ENCODE assay signal across 8 cellular contexts in the genomic region with DNA sequence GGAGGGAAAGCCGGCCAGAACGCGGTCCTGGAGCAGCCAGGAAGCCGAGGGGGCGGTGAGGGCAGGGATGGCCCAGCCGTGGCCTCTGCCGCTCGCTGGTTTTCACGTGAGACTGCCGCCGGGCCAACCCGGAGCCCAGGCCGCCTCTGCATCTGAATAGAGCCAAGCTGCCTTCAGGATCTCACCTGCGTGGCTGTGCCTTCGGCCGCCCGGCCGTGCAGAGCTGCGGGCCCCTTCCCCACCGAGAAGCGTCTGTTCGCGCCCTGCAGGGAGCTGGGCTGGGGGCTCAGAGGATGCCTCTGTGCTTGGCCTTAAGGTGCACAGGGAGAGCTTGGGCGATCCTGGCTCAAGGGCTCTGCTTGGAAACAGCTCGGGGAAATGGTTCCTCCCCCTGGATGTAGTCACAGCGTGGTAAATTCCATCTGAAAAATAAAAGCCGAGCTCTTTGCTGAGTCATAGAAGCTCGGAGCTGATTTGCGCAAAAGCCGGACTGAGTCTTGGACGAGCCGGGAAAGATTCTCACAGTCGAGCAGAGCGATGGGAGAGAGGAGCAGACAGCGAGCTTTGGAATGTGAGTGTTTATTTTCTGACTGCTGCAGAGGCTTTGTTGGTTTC. TPM values are rescaled to one million over a fixed set of nuclear protein-coding genes. Genes with fewer than 3 reads are reported as not detected.
DNase-seq lines count a peak whose midpoint lies in the region; ATAC-seq and TF ChIP-seq lines count a peak whose summit lies in the region.

A gene (plus strand): TSS at position 456 of the 615 bp plus-strand sequence. CDS start 38,863 bp downstream, outside the sequence.

- DNase-seq in DMS53 treated with DMSO at 0.1 percent for 48 hours (lab: John Stamatoyannopoulos, UW; ENCODE audit: unreplicated experiment) (peak; percentile 63), PC-9 (peak; percentile 66 to 85), lower leg skin (ENCODE audit: low spot score in 2 of 2) (peak; percentile 33 to 84)
- no peak for DNase-seq in effector memory CD8-positive, alpha-beta T cell
- DNase-seq in stimulated activated naive CD8-positive, alpha-beta T cell treated with anti-CD3 and anti-CD28 coated beads, Interleukin-15, amount 100 ng/mL, for 72 hours = no peak
- DNase-seq in NK-92 treated with Interleukin-12 subunit alpha and Interleukin-12 subunit beta, amount 100 ng/mL, for 24 hours (lab: John Stamatoyannopoulos, UW) = no peak
- DNase-seq in central memory CD4-positive, alpha-beta T cell = no peak

- H3F3A ChIP-seq in PC-9 (ENCODE audit: insufficient read depth, low read depth) = peaks cover 8% of the 10 kb centered on the region; the same call in 1 of the 2 replicates

- BruUV-seq in PC-9 (replicated peaks; lab: Mats Ljungman, UMichigan) = no TSS peak

- peak within 1 kb of the TSS; percentile 88 for H3K4me2 ChIP-seq in PC-9

- no peak for TF ChIP-seq POLR2A in lower leg skin (IDR thresholded peaks at IDR 0.05)

- H3K36me3 Mint-ChIP-seq in effector memory CD8-positive, alpha-beta T cell (ENCODE audit: insufficient read depth) = peaks cover 3% of the 10 kb centered on the region

- no peaks in the 10 kb centered on the region for H3K9me3 ChIP-seq in PC-9 (ENCODE audit: insufficient read depth, low read depth)

- POLR2A ChIA-PET in PC-9 (lab: Charles Lee; ENCODE audit: unreplicated experiment) = interaction anchor here (0.6 to 1.4 kb wide), 4 partner anchors 21 to 33 kb away, joined by 3 to 8 read pairs (median 6); no protein-coding TSS in a partner anchor

- H3K4me3 ChIP-seq in PC-9 = peak within 1 kb of the TSS; percentile 77
- H3K4me3 ChIP-seq in lower leg skin (ENCODE audit: low read depth, poor library complexity, severe bottlenecking) = peak within 1 kb of the TSS; percentile 16

- TF ChIP-seq CTCF in PC-9 (conservative IDR thresholded peaks at IDR 0.05) (no peak), lower leg skin (IDR thresholded peaks at IDR 0.05) (no peak)

- peaks cover 0 to 9% of the 10 kb centered on the region in 2 donors for H3K4me1 Mint-ChIP-seq in effector memory CD8-positive, alpha-beta T cell (ENCODE audit: low read depth in 2 of 2)
- H3K4me1 Mint-ChIP-seq in stimulated activated naive CD8-positive, alpha-beta T cell treated with anti-CD3 and anti-CD28 coated beads, Interleukin-15, amount 100 ng/mL, for 72 hours = peaks cover 13% of the 10 kb centered on the region

- peaks cover 28 to 62% of the 10 kb centered on the region in 2 donors for H3K27me3 Mint-ChIP-seq in effector memory CD8-positive, alpha-beta T cell
- peaks cover 68% of the 10 kb centered on the region for H3K27me3 Mint-ChIP-seq in stimulated activated naive CD8-positive, alpha-beta T cell treated with anti-CD3 and anti-CD28 coated beads, Interleukin-15, amount 100 ng/mL, for 72 hours

- H3K27ac Mint-ChIP-seq in effector memory CD8-positive, alpha-beta T cell = no peak within 1 kb of the TSS
- no peak within 1 kb of the TSS for H3K27ac Mint-ChIP-seq in stimulated activated naive CD8-positive, alpha-beta T cell treated with anti-CD3 and anti-CD28 coated beads, Interleukin-15, amount 100 ng/mL, for 72 hours

- CTCF ChIA-PET in PC-9 (lab: Charles Lee) = interaction anchor here (0.5 kb wide), 1 partner anchor 383 kb away, joined by 3 read pairs; no protein-coding TSS in a partner anchor

- 8% methylated on average over 32 to 34 of the region's 35 CpGs for WGBS in lower leg skin, 2 donors

- H3K4me1 ChIP-seq in PC-9 (replicated peaks; ENCODE audit: insufficient read depth) = peaks cover 21% of the 10 kb centered on the region; the same call in 1 of the 2 replicates

- H3K9me2 ChIP-seq in PC-9 (ENCODE audit: insufficient read depth) = no peaks in the 10 kb centered on the region

- H3K4me3 Mint-ChIP-seq in effector memory CD8-positive, alpha-beta T cell = peak within 1 kb of the TSS; percentile 63 to 77
- peak within 1 kb of the TSS; percentile 57 to 75 for H3K4me3 Mint-ChIP-seq in stimulated activated naive CD8-positive, alpha-beta T cell treated with anti-CD3 and anti-CD28 coated beads, Interleukin-15, amount 100 ng/mL, for 72 hours

- peak within 1 kb of the TSS; percentile 77 for H3K27ac ChIP-seq in PC-9

- ATAC-seq in effector memory CD8-positive, alpha-beta T cell (replicated peaks) = no peak
- no peak for ATAC-seq in stimulated activated naive CD8-positive, alpha-beta T cell treated with anti-CD3 and anti-CD28 coated beads, Interleukin-15, amount 100 ng/mL, for 72 hours
- no peak for ATAC-seq in HG03457 (IDR thresholded peaks at IDR 0.05; ENCODE audit: unreplicated experiment)

- no peaks in the 10 kb centered on the region for H3K9me3 Mint-ChIP-seq in effector memory CD8-positive, alpha-beta T cell
- no peaks in the 10 kb centered on the region for H3K9me3 Mint-ChIP-seq in stimulated activated naive CD8-positive, alpha-beta T cell treated with anti-CD3 and anti-CD28 coated beads, Interleukin-15, amount 100 ng/mL, for 72 hours

- H3K79me2 ChIP-seq in PC-9 (ENCODE audit: low read depth) = peaks cover 2% of the 10 kb centered on the region; the same call in 1 of the 2 replicates

- no peaks in the 10 kb centered on the region for H3K27me3 ChIP-seq in PC-9 (ENCODE audit: insufficient read depth, low read depth)

- no peaks in the 10 kb centered on the region for H4K20me1 ChIP-seq in PC-9 (ENCODE audit: insufficient read depth)

- no peaks in the 10 kb centered on the region for H3K36me3 ChIP-seq in PC-9 (ENCODE audit: low read depth)

- intact Hi-C loops in PC-9 (cut with micrococcal nuclease; ENCODE audit: unreplicated experiment) (loop anchor here (2.0 kb wide), 1 partner anchor 29 kb away; no protein-coding TSS in a partner anchor), lower leg skin (cut with DNase I; ENCODE audit: low total_unique reads) (no loop called here)

- H2AFZ ChIP-seq in PC-9 = peak within 1 kb of the TSS; percentile 87

RNA-seq across cellular contexts. Expression of the gene that starts here (rescaled TPM):
- total RNA-seq in PC-9 (2021) = 5.6 and 5.8 TPM in 2 replicates
- 1 to 10 TPM in 1 of 4 donors, under 1 TPM in 3; 0.32 to 1.1 (median 0.51) TPM for total RNA-seq in lower leg skin

Comparison
In these comparisons a context has a peak if more than half of its experiments do, and no peak if none do; other contexts are left out.
1. DNase-seq: peak in DMS53 treated with DMSO at 0.1 percent for 48 hours (single experiment), PC-9 (2 of 2) and lower leg skin (2 of 2); none in effector memory CD8-positive, alpha-beta T cell (0 of 3), stimulated activated naive CD8-positive, alpha-beta T cell treated with anti-CD3 and anti-CD28 coated beads, Interleukin-15, amount 100 ng/mL, for 72 hours (0 of 2), NK-92 treated with Interleukin-12 subunit alpha and Interleukin-12 subunit beta, amount 100 ng/mL, for 24 hours (single experiment) and central memory CD4-positive, alpha-beta T cell (single experiment).